Comparison of ENCODE assay signal across 9 cellular contexts in the genomic region with DNA sequence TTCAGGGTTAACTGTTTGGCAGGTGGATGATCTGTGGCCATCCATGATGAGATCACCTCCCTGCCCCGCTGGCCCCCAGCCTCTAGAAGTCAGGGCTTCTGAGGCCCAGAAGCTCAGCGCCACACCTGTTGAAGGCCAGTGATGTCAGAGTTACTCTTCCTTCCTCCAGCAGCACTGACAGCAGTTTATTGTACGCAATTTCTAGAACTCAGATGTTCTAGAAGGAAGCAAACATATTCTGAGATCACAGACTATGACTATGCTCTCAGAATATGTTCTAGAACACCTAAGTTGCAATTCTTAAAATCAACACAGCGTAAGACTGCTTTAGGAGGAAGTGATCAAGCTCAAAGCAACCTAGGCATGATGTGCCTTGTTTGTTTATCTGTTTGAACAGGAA.
A peak's percentile ranks its signal among the peaks of the same experiment; 100 is the strongest.
DNase-seq lines count a peak whose midpoint lies in the region; ATAC-seq and TF ChIP-seq lines count a peak whose summit lies in the region.
"Had no signal": no experiment of that assay in that cellular context is flagged by ENCODE, and none has a peak within 500 bp of the region (broad histone marks: within the 10 kb centered on the region; RNA-seq: fewer than 3 reads in every experiment).

No MANE protein-coding gene starts in this region.

- no peaks in the 10 kb centered on the region for H3K9me3 ChIP-seq in H9 (ENCODE audit: control insufficient read depth, low read depth, low read length)

- H2BK15ac ChIP-seq in H9 (ENCODE audit: low read depth, low read length): no peak overlapping the region

- POLR2A ChIA-PET in activated CD4-positive, alpha-beta T cell treated with anti-CD3 and anti-CD28 coated beads, Interleukin-2, amount 10 ng/mL, durations not matched to agents 7 days and 5 days (lab: Charles Lee): no interaction called here

- H3K4me3 Mint-ChIP-seq in activated CD4-positive, alpha-beta T cell treated with anti-CD3 and anti-CD28 coated beads, Interleukin-2, amount 10 ng/mL, durations not matched to agents 7 days and 5 days: no peak overlapping the region
- H3K4me3 Mint-ChIP-seq in stimulated activated naive B cell treated with anti-CD40 and anti-IgM and Interleukin-4, amounts not matched to agents 10 μg/mL and 1 μg/mL and 100 μg/mL, for 72 hours: peak overlapping the region; percentile 16 to 41
- H3K4me3 Mint-ChIP-seq in H9: no peak overlapping the region

- no peak overlapping the region for H4K8ac ChIP-seq in H9 (replicated peaks; ENCODE audit: insufficient read length, low read depth, low read length)

- no peak overlapping the region for H3K14ac ChIP-seq in H9 (ENCODE audit: insufficient read depth, low read length)

- no peak overlapping the region for H3K4ac ChIP-seq in H9 (ENCODE audit: low read depth, low read length)

- no CpG with 5 or more reads among the region's 4 CpGs for WGBS in H9 (ENCODE audit: extremely low coverage, insufficient read length, low lambda C conversion rate)

- H4K91ac ChIP-seq in H9 (ENCODE audit: insufficient read length, low read depth, low read length): no peak overlapping the region

- no peak overlapping the region for H3K23ac ChIP-seq in H9 (ENCODE audit: insufficient read length, low read depth, low read length)

- no peak overlapping the region for H2BK120ac ChIP-seq in H9 (ENCODE audit: low read depth, low read length, poor library complexity, severe bottlenecking)

- no peak overlapping the region for H2BK5ac ChIP-seq in H9 (ENCODE audit: insufficient read length, low read length)

- no peak overlapping the region for H4K5ac ChIP-seq in H9 (ENCODE audit: insufficient read length, low read depth, low read length)

- H3K23me2 ChIP-seq in H9 (ENCODE audit: insufficient read length, low read depth, low read length, poor library complexity, severe bottlenecking): no peaks in the 10 kb centered on the region

- peak overlapping the region; percentile 84 for H3K27ac Mint-ChIP-seq in activated CD4-positive, alpha-beta T cell treated with anti-CD3 and anti-CD28 coated beads, Interleukin-2, amount 10 ng/mL, durations not matched to agents 7 days and 5 days
- peak overlapping the region; percentile 82 for H3K27ac Mint-ChIP-seq in stimulated activated naive B cell treated with anti-CD40 and anti-IgM and Interleukin-4, amounts not matched to agents 10 μg/mL and 1 μg/mL and 100 μg/mL, for 72 hours
- 0 out of 7 replicates have a peak overlapping the region, but pooled peaks of 1 of the 3 experiments have one; percentile 22 for H3K27ac Mint-ChIP-seq in H9

- no peak overlapping the region for H3K56ac ChIP-seq in H9 (ENCODE audit: insufficient read length, low read depth, low read length)

- H3K4me2 ChIP-seq in H9 (ENCODE audit: insufficient read depth, insufficient read length, low read length): no peak overlapping the region

- no peak overlapping the region for H3K18ac ChIP-seq in H9 (ENCODE audit: insufficient read length, low read depth, low read length)

- H3K9me3 Mint-ChIP-seq in activated CD4-positive, alpha-beta T cell treated with anti-CD3 and anti-CD28 coated beads, Interleukin-2, amount 10 ng/mL, durations not matched to agents 7 days and 5 days: no peaks in the 10 kb centered on the region
- no peaks in the 10 kb centered on the region for H3K9me3 Mint-ChIP-seq in stimulated activated naive B cell treated with anti-CD40 and anti-IgM and Interleukin-4, amounts not matched to agents 10 μg/mL and 1 μg/mL and 100 μg/mL, for 72 hours
- H3K9me3 Mint-ChIP-seq in H9: no peaks in the 10 kb centered on the region

- H3K36me3 Mint-ChIP-seq in activated CD4-positive, alpha-beta T cell treated with anti-CD3 and anti-CD28 coated beads, Interleukin-2, amount 10 ng/mL, durations not matched to agents 7 days and 5 days (ENCODE audit: low read depth): peaks cover 56% of the 10 kb centered on the region
- peaks cover 29 to 65% of the 10 kb centered on the region in 2 donors for H3K36me3 Mint-ChIP-seq in stimulated activated naive B cell treated with anti-CD40 and anti-IgM and Interleukin-4, amounts not matched to agents 10 μg/mL and 1 μg/mL and 100 μg/mL, for 72 hours
- no peaks in the 10 kb centered on the region for H3K36me3 Mint-ChIP-seq in H9 (ENCODE audit: insufficient read depth in 1 of 3, low read depth in 3 of 3)

- H2BK20ac ChIP-seq in H9 (ENCODE audit: low read depth, low read length, poor library complexity, severe bottlenecking): no peak overlapping the region

- ATAC-seq in foreskin keratinocyte (peak; percentile 75), HG03025 (IDR thresholded peaks at IDR 0.05; ENCODE audit: low FRiP score, unreplicated experiment) (no peak), HG02610 (IDR thresholded peaks at IDR 0.05; ENCODE audit: unreplicated experiment) (no peak)
- peak; percentile 61 to 65 for ATAC-seq in stimulated activated naive B cell treated with anti-CD40 and anti-IgM and Interleukin-4, amounts not matched to agents 10 μg/mL and 1 μg/mL and 100 μg/mL, for 72 hours (replicated peaks)

- no peak overlapping the region for H2AFZ ChIP-seq in H9 (ENCODE audit: low read length)

- no peak overlapping the region for H3T11ph ChIP-seq in H9 (ENCODE audit: low read length)

- CTCF ChIA-PET in activated CD4-positive, alpha-beta T cell treated with anti-CD3 and anti-CD28 coated beads, Interleukin-2, amount 10 ng/mL, durations not matched to agents 7 days and 5 days (lab: Charles Lee): interaction anchor here (0.8 to 6.3 kb wide), 7 partner anchors 8 to 33 kb away, joined by 3 to 23 read pairs (median 8); no protein-coding TSS in a partner anchor

- H3K27me3 Mint-ChIP-seq in activated CD4-positive, alpha-beta T cell treated with anti-CD3 and anti-CD28 coated beads, Interleukin-2, amount 10 ng/mL, durations not matched to agents 7 days and 5 days: no peaks in the 10 kb centered on the region
- H3K27me3 Mint-ChIP-seq in stimulated activated naive B cell treated with anti-CD40 and anti-IgM and Interleukin-4, amounts not matched to agents 10 μg/mL and 1 μg/mL and 100 μg/mL, for 72 hours: no peaks in the 10 kb centered on the region
- H3K27me3 Mint-ChIP-seq in H9 (ENCODE audit: low read depth): no peaks in the 10 kb centered on the region; the same call in 1 of the 2 replicates

- no peaks in the 10 kb centered on the region for H3K27me3 ChIP-seq in foreskin keratinocyte
- no peaks in the 10 kb centered on the region for H3K27me3 ChIP-seq in H9 (ENCODE audit: insufficient read depth, low read length)

- H3K9ac ChIP-seq in H9 (ENCODE audit: extremely low read depth, insufficient read length, low read length): no peak overlapping the region

- H2BK12ac ChIP-seq in H9 (ENCODE audit: insufficient read length, low read depth, low read length): no peak overlapping the region

- H3K4me1 ChIP-seq in foreskin keratinocyte: peaks cover 15% of the 10 kb centered on the region
- no peaks in the 10 kb centered on the region; the same call in 1 of the 2 replicates for H3K4me1 ChIP-seq in H9 (ENCODE audit: insufficient read depth, low read length)

- DNase-seq in activated CD4-positive, alpha-beta T cell treated with anti-CD3 and anti-CD28 coated beads, Interleukin-2, amount 10 ng/mL, durations not matched to agents 7 days and 5 days: no peak
- no peak for DNase-seq in activated CD4-positive, alpha-beta T cell treated with anti-CD3 and anti-CD28 coated beads, Interleukin-2, amount 50 U/mL, for 48 hours
- DNase-seq in T-helper 9 cell: peak; percentile 58
- peak; percentile 36 to 58 for DNase-seq in foreskin keratinocyte
- no peak for DNase-seq in stimulated activated naive B cell treated with anti-CD40 and anti-IgM and Interleukin-4, amounts not matched to agents 10 μg/mL and 1 μg/mL and 100 μg/mL, for 72 hours
- DNase-seq in H9: no peak
- DNase-seq: NCI-H524 had no signal

- H4K20me1 ChIP-seq in H9 (ENCODE audit: control insufficient read depth, insufficient read depth, insufficient read length): no peaks in the 10 kb centered on the region

- H3K27ac ChIP-seq in foreskin keratinocyte: peak overlapping the region; percentile 1
- H3K27ac ChIP-seq in H9 (ENCODE audit: insufficient read length, low read depth, low read length): no peak overlapping the region

- peaks cover 77% of the 10 kb centered on the region for H3K4me1 Mint-ChIP-seq in activated CD4-positive, alpha-beta T cell treated with anti-CD3 and anti-CD28 coated beads, Interleukin-2, amount 10 ng/mL, durations not matched to agents 7 days and 5 days
- H3K4me1 Mint-ChIP-seq in stimulated activated naive B cell treated with anti-CD40 and anti-IgM and Interleukin-4, amounts not matched to agents 10 μg/mL and 1 μg/mL and 100 μg/mL, for 72 hours: peaks cover 50 to 73% of the 10 kb centered on the region in 2 donors
- H3K4me1 Mint-ChIP-seq in H9: peaks cover 6 to 12% of the 10 kb centered on the region in 2 experiments

- no peaks in the 10 kb centered on the region for H3K79me1 ChIP-seq in H9 (ENCODE audit: insufficient read depth, low read depth, low read length, poor library complexity, severe bottlenecking)

- no peak for TF ChIP-seq CTCF in foreskin keratinocyte (conservative IDR thresholded peaks at IDR 0.05)
- TF ChIP-seq CTCF in H9 (conservative IDR thresholded peaks at IDR 0.05): no peak

- H3K79me2 ChIP-seq in H9 (ENCODE audit: insufficient read depth, low read length): no peaks in the 10 kb centered on the region

- H2AK5ac ChIP-seq in H9 (ENCODE audit: insufficient read length, low read length): no peak overlapping the region

Comparison
In these comparisons a context has a peak if more than half of its experiments do, and no peak if none do; other contexts are left out.
1. DNase-seq: peak in T-helper 9 cell (single experiment) and foreskin keratinocyte (2 of 2); none in activated CD4-positive, alpha-beta T cell treated with anti-CD3 and anti-CD28 coated beads, Interleukin-2, amount 10 ng/mL, durations not matched to agents 7 days and 5 days (single experiment), activated CD4-positive, alpha-beta T cell treated with anti-CD3 and anti-CD28 coated beads, Interleukin-2, amount 50 U/mL, for 48 hours (0 of 2), stimulated activated naive B cell treated with anti-CD40 and anti-IgM and Interleukin-4, amounts not matched to agents 10 μg/mL and 1 μg/mL and 100 μg/mL, for 72 hours (single experiment) and H9 (single experiment).
2. H3K4me3 Mint-ChIP-seq: peak in stimulated activated naive B cell treated with anti-CD40 and anti-IgM and Interleukin-4, amounts not matched to agents 10 μg/mL and 1 μg/mL and 100 μg/mL, for 72 hours (2 of 2); none in activated CD4-positive, alpha-beta T cell treated with anti-CD3 and anti-CD28 coated beads, Interleukin-2, amount 10 ng/mL, durations not matched to agents 7 days and 5 days (single experiment) and H9 (0 of 2).
3. ATAC-seq: peak in foreskin keratinocyte (single experiment) and stimulated activated naive B cell treated with anti-CD40 and anti-IgM and Interleukin-4, amounts not matched to agents 10 μg/mL and 1 μg/mL and 100 μg/mL, for 72 hours (2 of 2); none in HG03025 (single experiment) and HG02610 (single experiment).